Comparison of ENCODE assay signal across 25 cellular contexts in the genomic region with DNA sequence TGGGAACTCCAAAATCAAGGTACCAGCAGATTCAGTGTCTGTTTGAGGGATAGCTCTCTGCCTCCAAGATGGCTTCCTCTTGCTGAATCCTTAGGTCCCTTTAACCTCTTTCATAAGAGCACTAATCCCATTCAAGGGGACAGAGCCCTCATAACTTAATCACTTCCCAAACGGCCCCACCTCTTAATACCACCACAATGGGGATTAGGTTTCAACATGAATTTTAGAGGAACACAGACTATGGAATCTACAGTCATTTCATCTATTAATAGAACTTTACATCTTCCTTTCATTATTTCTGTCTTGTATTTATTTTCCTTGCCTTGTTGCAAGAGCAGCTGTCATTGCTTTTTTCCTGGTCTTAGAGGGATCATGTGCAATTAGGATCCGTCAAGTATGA. TPM values are rescaled to one million over a fixed set of nuclear protein-coding genes. Genes with fewer than 3 reads are reported as not detected.
"Had no signal": no experiment of that assay in that cellular context is flagged by ENCODE, and none has a peak within 500 bp of the region (broad histone marks: within the 10 kb centered on the region; RNA-seq: fewer than 3 reads in every experiment).

No MANE protein-coding gene starts in this region.

- H3K9me3 Mint-ChIP-seq: activated naive CD4-positive, alpha-beta T cell treated with anti-CD3 and anti-CD28 coated beads, Interleukin-2, amount 50 U/mL, for 24 hours; brain; dendritic cell treated with granulocyte-macrophage colony-stimulating factor and Interleukin-4, amounts not matched to agents 40 ng/mL and 50 ng/mL, for 4 days; nephron progenitor cell; stimulated activated memory B cell treated with anti-CD40 and anti-IgM and Interleukin-4, amounts not matched to agents 10 μg/mL and 1 μg/mL and 100 μg/mL, for 72 hours had no signal

- H3K4me3 Mint-ChIP-seq: activated CD8-positive, alpha-beta T cell treated with anti-CD3 and anti-CD28 coated beads, Interleukin-2, amount 10 ng/mL, durations not matched to agents 7 days and 5 days; activated naive CD4-positive, alpha-beta T cell treated with anti-CD3 and anti-CD28 coated beads, Interleukin-2, amount 50 U/mL, for 24 hours; brain; dendritic cell treated with granulocyte-macrophage colony-stimulating factor and Interleukin-4, amounts not matched to agents 40 ng/mL and 50 ng/mL, for 4 days; memory B cell; nephron progenitor cell; stimulated activated memory B cell treated with anti-CD40 and anti-IgM and Interleukin-4, amounts not matched to agents 10 μg/mL and 1 μg/mL and 100 μg/mL, for 72 hours had no signal

- H3K36me3 ChIP-seq: heart left ventricle, tibial nerve had no signal

- H3K4me3 ChIP-seq: heart left ventricle, right lobe of liver, stomach, suprapubic skin, tibial nerve had no signal

- H3K27me3 ChIP-seq: heart left ventricle, right lobe of liver, stomach, suprapubic skin, tibial nerve had no signal

- H3K4me1 ChIP-seq: heart left ventricle, right lobe of liver, stomach, suprapubic skin, tibial nerve had no signal

- H3K27ac Mint-ChIP-seq: activated CD8-positive, alpha-beta T cell treated with anti-CD3 and anti-CD28 coated beads, Interleukin-2, amount 10 ng/mL, durations not matched to agents 7 days and 5 days; activated naive CD4-positive, alpha-beta T cell treated with anti-CD3 and anti-CD28 coated beads, Interleukin-2, amount 50 U/mL, for 24 hours; brain; dendritic cell treated with granulocyte-macrophage colony-stimulating factor and Interleukin-4, amounts not matched to agents 40 ng/mL and 50 ng/mL, for 4 days; memory B cell; nephron progenitor cell; stimulated activated memory B cell treated with anti-CD40 and anti-IgM and Interleukin-4, amounts not matched to agents 10 μg/mL and 1 μg/mL and 100 μg/mL, for 72 hours had no signal

- H3K27me3 Mint-ChIP-seq: activated naive CD4-positive, alpha-beta T cell treated with anti-CD3 and anti-CD28 coated beads, Interleukin-2, amount 50 U/mL, for 24 hours; brain; dendritic cell treated with granulocyte-macrophage colony-stimulating factor and Interleukin-4, amounts not matched to agents 40 ng/mL and 50 ng/mL, for 4 days; memory B cell; stimulated activated memory B cell treated with anti-CD40 and anti-IgM and Interleukin-4, amounts not matched to agents 10 μg/mL and 1 μg/mL and 100 μg/mL, for 72 hours had no signal

- DNase-seq: activated CD4-positive, alpha-beta T cell treated with anti-CD3 and anti-CD28 coated beads for 1 hour; activated CD4-positive, alpha-beta T cell treated with anti-CD3 and anti-CD28 coated beads, Interleukin-2, amount 50 U/mL, for 1 hour; activated CD8-positive, alpha-beta T cell treated with anti-CD3 and anti-CD28 coated beads, Interleukin-2, amount 10 ng/mL, durations not matched to agents 7 days and 5 days; activated gamma-delta T cell treated with Interleukin-2 at 50 U/mL for 16 hours; activated T-cell treated with anti-CD3 and anti-CD28 coated beads, Interleukin-2, amount 50 U/mL, for 1 hour; aorta; effector CD4-positive, alpha-beta T cell; heart left ventricle; islet precursor cell; left cardiac atrium; nephron progenitor cell; occipital lobe; right lobe of liver; small intestine; stimulated activated CD4-positive, alpha-beta T cell treated with anti-CD3 and anti-CD28 coated beads, Interleukin-2, amount 100 ng/mL, for 24 hours; stomach; WERI-Rb-1 had no signal

- H3K27ac ChIP-seq: heart left ventricle, right lobe of liver, stomach, suprapubic skin, tibial nerve, WERI-Rb-1 had no signal

- H3K4me1 Mint-ChIP-seq: brain; memory B cell; nephron progenitor cell; stimulated activated memory B cell treated with anti-CD40 and anti-IgM and Interleukin-4, amounts not matched to agents 10 μg/mL and 1 μg/mL and 100 μg/mL, for 72 hours had no signal

- H3K9me3 ChIP-seq: heart left ventricle, right lobe of liver, stomach, suprapubic skin, tibial nerve had no signal

RNA-seq across cellular contexts. Expression of a gene that starts 30.3 kb away (rescaled TPM):
- total RNA-seq: fibroblast of villous mesenchyme had no signal
